ENCODE assay signal across 25 cellular contexts in genomic region chr2:128642316-128642715, GRCh38.
A peak's percentile ranks its signal among the peaks of the same experiment; 100 is the strongest.
DNase-seq lines count a peak whose midpoint lies in the region; ATAC-seq and TF ChIP-seq lines count a peak whose summit lies in the region.
"Had no signal": no experiment of that assay in that cellular context is flagged by ENCODE, and none has a peak within 500 bp of the region (broad histone marks: within the 10 kb centered on the region; RNA-seq: fewer than 3 reads in every experiment).

No MANE protein-coding gene starts in this region.

- DNase-seq in H9: peak; percentile 14
- DNase-seq in activated CD8-positive, alpha-beta memory T cell treated with anti-CD3 and anti-CD28 coated beads, Interleukin-2, amount 10 ng/mL, durations not matched to agents 7 days and 5 days: peak; percentile 31
- peak; percentile 5 for DNase-seq in iPS-NIHi7 (ENCODE audit: extremely low spot score)
- DNase-seq in progenitor cell of endocrine pancreas (ENCODE audit: low spot score, unreplicated experiment): peak; percentile 4
- no peak for DNase-seq in DMS114 treated with DMSO at 0.1 percent for 48 hours (lab: John Stamatoyannopoulos, UW; ENCODE audit: unreplicated experiment)
- DNase-seq in GF-D8 (lab: John Stamatoyannopoulos, UW): no peak
- no peak for DNase-seq in GM13976 (ENCODE audit: low spot score)
- DNase-seq: ACHN; activated CD4-positive, alpha-beta T cell treated with anti-CD3 and anti-CD28 coated beads, Interleukin-2, amount 50 U/mL, for 4 hours; activated naive CD8-positive, alpha-beta T cell treated with anti-CD3 and anti-CD28 coated beads, Interleukin-2, amount 50 U/mL, for 24 hours; activated T-cell treated with anti-CD3 and anti-CD28 coated beads for 4 hours; DMS79 treated with DMSO at 0.1 percent for 48 hours; effector CD8-positive, alpha-beta T cell; Karpas-422; NCI-H146; NCI-H2107; NCI-H446; NCI-H774; stimulated activated CD4-positive, alpha-beta T cell treated with anti-CD3 and anti-CD28 coated beads, Interleukin-1b, Interleukin-23, amount 100 ng/mL, for 48 hours; trophoblast cell had no signal

- H3K27me3 Mint-ChIP-seq in H9 (ENCODE audit: low read depth) (peaks cover 7% of the 10 kb centered on the region), progenitor cell of endocrine pancreas (peaks cover 52% of the 10 kb centered on the region)
- peaks cover 14% of the 10 kb centered on the region for H3K27me3 Mint-ChIP-seq in activated CD8-positive, alpha-beta memory T cell treated with anti-CD3 and anti-CD28 coated beads, Interleukin-2, amount 10 ng/mL, durations not matched to agents 7 days and 5 days

- H2AK5ac ChIP-seq in H9 (ENCODE audit: insufficient read length, low read length): no peak overlapping the region

- H2BK5ac ChIP-seq in H9 (ENCODE audit: insufficient read length, low read length): no peak overlapping the region

- H3K23ac ChIP-seq in H9 (ENCODE audit: insufficient read length, low read depth, low read length): no peak overlapping the region

- H3K4me3 Mint-ChIP-seq in H9 (no peak overlapping the region), progenitor cell of endocrine pancreas (ENCODE audit: low read depth) (no peak overlapping the region)
- H3K4me3 Mint-ChIP-seq in activated CD8-positive, alpha-beta memory T cell treated with anti-CD3 and anti-CD28 coated beads, Interleukin-2, amount 10 ng/mL, durations not matched to agents 7 days and 5 days: no peak overlapping the region
- H3K4me3 Mint-ChIP-seq: activated naive CD8-positive, alpha-beta T cell treated with anti-CD3 and anti-CD28 coated beads, Interleukin-2, amount 50 U/mL, for 24 hours; GM23338; T-cell had no signal

- no peak overlapping the region for H3K56ac ChIP-seq in H9 (ENCODE audit: insufficient read length, low read depth, low read length)

- no peak overlapping the region for H3K14ac ChIP-seq in H9 (ENCODE audit: insufficient read depth, low read length)

- no peak overlapping the region for H2BK12ac ChIP-seq in H9 (ENCODE audit: insufficient read length, low read depth, low read length)

- H3K4me1 Mint-ChIP-seq in H9 (peaks cover 81 to 87% of the 10 kb centered on the region in 2 experiments), progenitor cell of endocrine pancreas (ENCODE audit: low read depth) (peaks cover 5% of the 10 kb centered on the region)
- no peaks in the 10 kb centered on the region for H3K4me1 Mint-ChIP-seq in activated CD8-positive, alpha-beta memory T cell treated with anti-CD3 and anti-CD28 coated beads, Interleukin-2, amount 10 ng/mL, durations not matched to agents 7 days and 5 days
- H3K4me1 Mint-ChIP-seq: activated naive CD8-positive, alpha-beta T cell treated with anti-CD3 and anti-CD28 coated beads, Interleukin-2, amount 50 U/mL, for 24 hours; T-cell had no signal

- no peak overlapping the region for H3K4me2 ChIP-seq in H9 (ENCODE audit: insufficient read depth, insufficient read length, low read length)
- H3K4me2 ChIP-seq: GM23338 had no signal

- H3K9me3 ChIP-seq in H9 (ENCODE audit: control insufficient read depth, low read depth, low read length): no peaks in the 10 kb centered on the region
- H3K9me3 ChIP-seq: SJSA1 had no signal

- H3K36me3 Mint-ChIP-seq in H9 (ENCODE audit: insufficient read depth in 1 of 3, low read depth in 3 of 3): peaks cover 0 to 3% (median 2%) of the 10 kb centered on the region in 3 experiments; a peak in 2 of 7 replicates
- no peaks in the 10 kb centered on the region for H3K36me3 Mint-ChIP-seq in activated CD8-positive, alpha-beta memory T cell treated with anti-CD3 and anti-CD28 coated beads, Interleukin-2, amount 10 ng/mL, durations not matched to agents 7 days and 5 days
- H3K36me3 Mint-ChIP-seq in progenitor cell of endocrine pancreas (ENCODE audit: insufficient read depth): no peaks in the 10 kb centered on the region
- H3K36me3 Mint-ChIP-seq: T-cell had no signal

- no peak overlapping the region for H4K5ac ChIP-seq in H9 (ENCODE audit: insufficient read length, low read depth, low read length)

- no peak overlapping the region for H3K4ac ChIP-seq in H9 (ENCODE audit: low read depth, low read length)

- no peak overlapping the region for H2BK15ac ChIP-seq in H9 (ENCODE audit: low read depth, low read length)

- H3K18ac ChIP-seq in H9 (ENCODE audit: insufficient read length, low read depth, low read length): no peak overlapping the region

- H3K27ac ChIP-seq in H9 (ENCODE audit: insufficient read length, low read depth, low read length): no peak overlapping the region
- H3K27ac ChIP-seq: SJSA1, skin epidermis had no signal

- no peaks in the 10 kb centered on the region for H3K27me3 ChIP-seq in H9 (ENCODE audit: insufficient read depth, low read length)
- H3K27me3 ChIP-seq: SJSA1 had no signal

- ATAC-seq in activated CD8-positive, alpha-beta memory T cell treated with anti-CD3 and anti-CD28 coated beads, Interleukin-2, amount 10 ng/mL, durations not matched to agents 7 days and 5 days: no peak
- ATAC-seq in GM19463 (IDR thresholded peaks at IDR 0.05; ENCODE audit: unreplicated experiment): no peak
- ATAC-seq: activated naive CD8-positive, alpha-beta T cell treated with anti-CD3 and anti-CD28 coated beads, Interleukin-2, amount 50 U/mL, for 24 hours; GM23338; T-cell had no signal

- H4K91ac ChIP-seq in H9 (ENCODE audit: insufficient read length, low read depth, low read length): no peak overlapping the region

- in situ Hi-C loops in GM13976 (cut with MboI; ENCODE audit: low sequenced_read_pairs, unreplicated experiment): no loop called here

- no peaks in the 10 kb centered on the region for H3K79me2 ChIP-seq in H9 (ENCODE audit: insufficient read depth, low read length)

- H3K4me1 ChIP-seq in H9 (ENCODE audit: insufficient read depth, low read length): peaks cover 26% of the 10 kb centered on the region

- TF ChIP-seq CTCF in H9 (conservative IDR thresholded peaks at IDR 0.05) (no peak), progenitor cell of endocrine pancreas (IDR thresholded peaks at IDR 0.05; ENCODE audit: unreplicated experiment) (no peak), GM13976 (IDR thresholded peaks at IDR 0.05; ENCODE audit: borderline replicate concordance, control extremely low read depth, extremely low read depth, insufficient read depth, missing control alignments) (no peak)

- no peak overlapping the region for H2BK20ac ChIP-seq in H9 (ENCODE audit: low read depth, low read length, poor library complexity, severe bottlenecking)

- H2BK120ac ChIP-seq in H9 (ENCODE audit: low read depth, low read length, poor library complexity, severe bottlenecking): no peak overlapping the region

- no peak overlapping the region for H4K8ac ChIP-seq in H9 (replicated peaks; ENCODE audit: insufficient read length, low read depth, low read length)

- no peak overlapping the region for H3K9ac ChIP-seq in H9 (ENCODE audit: extremely low read depth, insufficient read length, low read length)

- no peaks in the 10 kb centered on the region for H3K9me3 Mint-ChIP-seq in H9
- no peaks in the 10 kb centered on the region for H3K9me3 Mint-ChIP-seq in activated CD8-positive, alpha-beta memory T cell treated with anti-CD3 and anti-CD28 coated beads, Interleukin-2, amount 10 ng/mL, durations not matched to agents 7 days and 5 days (ENCODE audit: low read depth)
- no peaks in the 10 kb centered on the region for H3K9me3 Mint-ChIP-seq in progenitor cell of endocrine pancreas (ENCODE audit: low read depth)
- H3K9me3 Mint-ChIP-seq: activated naive CD8-positive, alpha-beta T cell treated with anti-CD3 and anti-CD28 coated beads, Interleukin-2, amount 50 U/mL, for 24 hours; GM23338; T-cell had no signal

- H2AFZ ChIP-seq in H9 (ENCODE audit: low read length): no peak overlapping the region
- H2AFZ ChIP-seq: GM23338 had no signal

- CTCF ChIA-PET in activated CD8-positive, alpha-beta memory T cell treated with anti-CD3 and anti-CD28 coated beads, Interleukin-2, amount 10 ng/mL, durations not matched to agents 7 days and 5 days (lab: Charles Lee): no interaction called here

- H4K20me1 ChIP-seq in H9 (ENCODE audit: control insufficient read depth, insufficient read depth, insufficient read length): no peaks in the 10 kb centered on the region

- H3T11ph ChIP-seq in H9 (ENCODE audit: low read length): no peak overlapping the region

- no CpG with 5 or more reads among the region's 5 CpGs for WGBS in H9 (ENCODE audit: extremely low coverage, insufficient read length, low lambda C conversion rate)

- no peak overlapping the region for H3K27ac Mint-ChIP-seq in H9
- no peak overlapping the region for H3K27ac Mint-ChIP-seq in activated CD8-positive, alpha-beta memory T cell treated with anti-CD3 and anti-CD28 coated beads, Interleukin-2, amount 10 ng/mL, durations not matched to agents 7 days and 5 days
- no peak overlapping the region for H3K27ac Mint-ChIP-seq in progenitor cell of endocrine pancreas
- H3K27ac Mint-ChIP-seq: activated naive CD8-positive, alpha-beta T cell treated with anti-CD3 and anti-CD28 coated beads, Interleukin-2, amount 50 U/mL, for 24 hours; GM23338; T-cell had no signal

- H3K23me2 ChIP-seq in H9 (ENCODE audit: insufficient read length, low read depth, low read length, poor library complexity, severe bottlenecking): no peaks in the 10 kb centered on the region

- no peaks in the 10 kb centered on the region for H3K79me1 ChIP-seq in H9 (ENCODE audit: insufficient read depth, low read depth, low read length, poor library complexity, severe bottlenecking)

Comparison
In these comparisons a context has a peak if more than half of its experiments do, and no peak if none do; other contexts are left out.
1. DNase-seq: peak in H9 (single experiment), activated CD8-positive, alpha-beta memory T cell treated with anti-CD3 and anti-CD28 coated beads, Interleukin-2, amount 10 ng/mL, durations not matched to agents 7 days and 5 days (single experiment), iPS-NIHi7 (single experiment) and progenitor cell of endocrine pancreas (single experiment); none in DMS114 treated with DMSO at 0.1 percent for 48 hours (single experiment), GF-D8 (single experiment) and GM13976 (single experiment).